Comparison of ENCODE assay signal across 1 cellular context in the genomic region with DNA sequence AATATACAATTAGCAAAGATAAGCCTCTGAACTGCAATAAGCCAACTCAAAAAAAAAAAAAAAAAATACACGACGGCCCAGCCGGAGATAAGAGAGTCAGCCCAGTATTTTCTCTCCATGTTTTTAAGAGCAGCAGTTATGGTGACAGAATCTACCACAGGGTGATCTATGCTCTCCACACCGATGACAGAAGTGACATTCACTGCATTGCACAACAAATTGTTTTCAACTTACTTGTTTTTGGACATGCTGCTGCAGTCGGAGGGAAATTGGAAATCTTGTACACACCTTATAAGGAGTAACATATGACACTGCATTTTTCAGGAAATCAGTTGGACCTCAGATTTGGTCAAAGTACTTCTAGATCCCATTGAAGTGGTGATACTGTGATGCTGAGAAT.
TF ChIP-seq lines count a peak whose summit lies in the region.

No MANE protein-coding gene starts in this region.

TF ChIP-seq in HepG2, 621 proteins besides CTCF, POLR2A, EP300 and RAD21 (continued from another document and continues in another):
- TF ChIP-seq, protein P1, sequence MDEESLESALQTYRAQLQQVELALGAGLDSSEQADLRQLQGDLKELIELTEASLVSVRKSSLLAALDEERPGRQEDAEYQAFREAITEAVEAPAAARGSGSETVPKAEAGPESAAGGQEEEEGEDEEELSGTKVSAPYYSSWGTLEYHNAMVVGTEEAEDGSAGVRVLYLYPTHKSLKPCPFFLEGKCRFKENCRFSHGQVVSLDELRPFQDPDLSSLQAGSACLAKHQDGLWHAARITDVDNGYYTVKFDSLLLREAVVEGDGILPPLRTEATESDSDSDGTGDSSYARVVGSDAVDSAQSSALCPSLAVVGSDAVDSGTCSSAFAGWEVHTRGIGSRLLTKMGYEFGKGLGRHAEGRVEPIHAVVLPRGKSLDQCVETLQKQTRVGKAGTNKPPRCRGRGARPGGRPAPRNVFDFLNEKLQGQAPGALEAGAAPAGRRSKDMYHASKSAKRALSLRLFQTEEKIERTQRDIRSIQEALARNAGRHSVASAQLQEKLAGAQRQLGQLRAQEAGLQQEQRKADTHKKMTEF (CRISPR knock-in tag; IDR thresholded peaks at IDR 0.05) = peak; percentile 73
- TF ChIP-seq ZNF558 (CRISPR knock-in tag; IDR thresholded peaks at IDR 0.05; ENCODE audit: borderline replicate concordance) = no peak
- TF ChIP-seq, protein P2, sequence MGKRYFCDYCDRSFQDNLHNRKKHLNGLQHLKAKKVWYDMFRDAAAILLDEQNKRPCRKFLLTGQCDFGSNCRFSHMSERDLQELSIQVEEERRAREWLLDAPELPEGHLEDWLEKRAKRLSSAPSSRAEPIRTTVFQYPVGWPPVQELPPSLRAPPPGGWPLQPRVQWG (CRISPR knock-in tag; IDR thresholded peaks at IDR 0.05; ENCODE audit: borderline replicate concordance, low read depth) = no peak
- TF ChIP-seq MEF2D (CRISPR knock-in tag; IDR thresholded peaks at IDR 0.05) = peak; percentile 70
- TF ChIP-seq, protein P3, sequence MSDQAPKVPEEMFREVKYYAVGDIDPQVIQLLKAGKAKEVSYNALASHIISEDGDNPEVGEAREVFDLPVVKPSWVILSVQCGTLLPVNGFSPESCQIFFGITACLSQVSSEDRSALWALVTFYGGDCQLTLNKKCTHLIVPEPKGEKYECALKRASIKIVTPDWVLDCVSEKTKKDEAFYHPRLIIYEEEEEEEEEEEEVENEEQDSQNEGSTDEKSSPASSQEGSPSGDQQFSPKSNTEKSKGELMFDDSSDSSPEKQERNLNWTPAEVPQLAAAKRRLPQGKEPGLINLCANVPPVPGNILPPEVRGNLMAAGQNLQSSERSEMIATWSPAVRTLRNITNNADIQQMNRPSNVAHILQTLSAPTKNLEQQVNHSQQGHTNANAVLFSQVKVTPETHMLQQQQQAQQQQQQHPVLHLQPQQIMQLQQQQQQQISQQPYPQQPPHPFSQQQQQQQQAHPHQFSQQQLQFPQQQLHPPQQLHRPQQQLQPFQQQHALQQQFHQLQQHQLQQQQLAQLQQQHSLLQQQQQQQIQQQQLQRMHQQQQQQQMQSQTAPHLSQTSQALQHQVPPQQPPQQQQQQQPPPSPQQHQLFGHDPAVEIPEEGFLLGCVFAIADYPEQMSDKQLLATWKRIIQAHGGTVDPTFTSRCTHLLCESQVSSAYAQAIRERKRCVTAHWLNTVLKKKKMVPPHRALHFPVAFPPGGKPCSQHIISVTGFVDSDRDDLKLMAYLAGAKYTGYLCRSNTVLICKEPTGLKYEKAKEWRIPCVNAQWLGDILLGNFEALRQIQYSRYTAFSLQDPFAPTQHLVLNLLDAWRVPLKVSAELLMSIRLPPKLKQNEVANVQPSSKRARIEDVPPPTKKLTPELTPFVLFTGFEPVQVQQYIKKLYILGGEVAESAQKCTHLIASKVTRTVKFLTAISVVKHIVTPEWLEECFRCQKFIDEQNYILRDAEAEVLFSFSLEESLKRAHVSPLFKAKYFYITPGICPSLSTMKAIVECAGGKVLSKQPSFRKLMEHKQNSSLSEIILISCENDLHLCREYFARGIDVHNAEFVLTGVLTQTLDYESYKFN (CRISPR knock-in tag; conservative IDR thresholded peaks at IDR 0.05) = peak; percentile 89
- no peak for TF ChIP-seq ZNF143 (CRISPR knock-in tag; IDR thresholded peaks at IDR 0.05)
- TF ChIP-seq ZNF768 (CRISPR knock-in tag; IDR thresholded peaks at IDR 0.05) = no peak
- peak; percentile 83; the same call in 1 of the 2 replicates for TF ChIP-seq ZNF644 (CRISPR knock-in tag; IDR thresholded peaks at IDR 0.05; ENCODE audit: low read depth)
- no peak; the same call in 1 of the 2 replicates for TF ChIP-seq ZNF431 (CRISPR knock-in tag; IDR thresholded peaks at IDR 0.05; ENCODE audit: borderline replicate concordance, low read depth)
- no peak for TF ChIP-seq ZNF20 (CRISPR knock-in tag; IDR thresholded peaks at IDR 0.05)
- no peak for TF ChIP-seq RBM22 (optimal IDR thresholded peaks at IDR 0.05; ENCODE audit: low read length)
- TF ChIP-seq NFIB (CRISPR knock-in tag; IDR thresholded peaks at IDR 0.05; ENCODE audit: borderline replicate concordance) = no peak
- TF ChIP-seq, protein P4, sequence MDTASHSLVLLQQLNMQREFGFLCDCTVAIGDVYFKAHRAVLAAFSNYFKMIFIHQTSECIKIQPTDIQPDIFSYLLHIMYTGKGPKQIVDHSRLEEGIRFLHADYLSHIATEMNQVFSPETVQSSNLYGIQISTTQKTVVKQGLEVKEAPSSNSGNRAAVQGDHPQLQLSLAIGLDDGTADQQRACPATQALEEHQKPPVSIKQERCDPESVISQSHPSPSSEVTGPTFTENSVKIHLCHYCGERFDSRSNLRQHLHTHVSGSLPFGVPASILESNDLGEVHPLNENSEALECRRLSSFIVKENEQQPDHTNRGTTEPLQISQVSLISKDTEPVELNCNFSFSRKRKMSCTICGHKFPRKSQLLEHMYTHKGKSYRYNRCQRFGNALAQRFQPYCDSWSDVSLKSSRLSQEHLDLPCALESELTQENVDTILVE (CRISPR knock-in tag; IDR thresholded peaks at IDR 0.05) = 0 out of 2 replicates have a peak, but pooled peaks have one; percentile 43
- TF ChIP-seq SMYD3 (CRISPR knock-in tag; IDR thresholded peaks at IDR 0.05) = peak; percentile 55; the same call in 1 of the 2 replicates
- TF ChIP-seq ZKSCAN1 (IDR thresholded peaks at IDR 0.05; ENCODE audit: low read length) = no peak
- TF ChIP-seq ZNF788 (CRISPR knock-in tag; IDR thresholded peaks at IDR 0.05; ENCODE audit: borderline replicate concordance) = no peak
- no peak for TF ChIP-seq ZNF432 (CRISPR knock-in tag; IDR thresholded peaks at IDR 0.05; ENCODE audit: borderline replicate concordance)
- no peak for TF ChIP-seq ZNF253 (CRISPR knock-in tag; IDR thresholded peaks at IDR 0.05; ENCODE audit: borderline replicate concordance)
- no peak for TF ChIP-seq XRCC5 (optimal IDR thresholded peaks at IDR 0.05; ENCODE audit: low read length)
- no peak for TF ChIP-seq ZNF550 (CRISPR knock-in tag; IDR thresholded peaks at IDR 0.05; ENCODE audit: borderline replicate concordance)
- TF ChIP-seq GPN1 (CRISPR knock-in tag; IDR thresholded peaks at IDR 0.05; ENCODE audit: borderline replicate concordance) = no peak
- TF ChIP-seq, protein P5, sequence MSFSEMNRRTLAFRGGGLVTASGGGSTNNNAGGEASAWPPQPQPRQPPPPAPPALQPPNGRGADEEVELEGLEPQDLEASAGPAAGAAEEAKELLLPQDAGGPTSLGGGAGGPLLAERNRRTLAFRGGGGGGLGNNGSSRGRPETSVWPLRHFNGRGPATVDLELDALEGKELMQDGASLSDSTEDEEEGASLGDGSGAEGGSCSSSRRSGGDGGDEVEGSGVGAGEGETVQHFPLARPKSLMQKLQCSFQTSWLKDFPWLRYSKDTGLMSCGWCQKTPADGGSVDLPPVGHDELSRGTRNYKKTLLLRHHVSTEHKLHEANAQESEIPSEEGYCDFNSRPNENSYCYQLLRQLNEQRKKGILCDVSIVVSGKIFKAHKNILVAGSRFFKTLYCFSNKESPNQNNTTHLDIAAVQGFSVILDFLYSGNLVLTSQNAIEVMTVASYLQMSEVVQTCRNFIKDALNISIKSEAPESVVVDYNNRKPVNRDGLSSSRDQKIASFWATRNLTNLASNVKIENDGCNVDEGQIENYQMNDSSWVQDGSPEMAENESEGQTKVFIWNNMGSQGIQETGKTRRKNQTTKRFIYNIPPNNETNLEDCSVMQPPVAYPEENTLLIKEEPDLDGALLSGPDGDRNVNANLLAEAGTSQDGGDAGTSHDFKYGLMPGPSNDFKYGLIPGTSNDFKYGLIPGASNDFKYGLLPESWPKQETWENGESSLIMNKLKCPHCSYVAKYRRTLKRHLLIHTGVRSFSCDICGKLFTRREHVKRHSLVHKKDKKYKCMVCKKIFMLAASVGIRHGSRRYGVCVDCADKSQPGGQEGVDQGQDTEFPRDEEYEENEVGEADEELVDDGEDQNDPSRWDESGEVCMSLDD (CRISPR knock-in tag; IDR thresholded peaks at IDR 0.05; ENCODE audit: borderline replicate concordance) = no peak
- TF ChIP-seq RXRA (CRISPR knock-in tag; IDR thresholded peaks at IDR 0.05) = no peak
- TF ChIP-seq, protein P6, sequence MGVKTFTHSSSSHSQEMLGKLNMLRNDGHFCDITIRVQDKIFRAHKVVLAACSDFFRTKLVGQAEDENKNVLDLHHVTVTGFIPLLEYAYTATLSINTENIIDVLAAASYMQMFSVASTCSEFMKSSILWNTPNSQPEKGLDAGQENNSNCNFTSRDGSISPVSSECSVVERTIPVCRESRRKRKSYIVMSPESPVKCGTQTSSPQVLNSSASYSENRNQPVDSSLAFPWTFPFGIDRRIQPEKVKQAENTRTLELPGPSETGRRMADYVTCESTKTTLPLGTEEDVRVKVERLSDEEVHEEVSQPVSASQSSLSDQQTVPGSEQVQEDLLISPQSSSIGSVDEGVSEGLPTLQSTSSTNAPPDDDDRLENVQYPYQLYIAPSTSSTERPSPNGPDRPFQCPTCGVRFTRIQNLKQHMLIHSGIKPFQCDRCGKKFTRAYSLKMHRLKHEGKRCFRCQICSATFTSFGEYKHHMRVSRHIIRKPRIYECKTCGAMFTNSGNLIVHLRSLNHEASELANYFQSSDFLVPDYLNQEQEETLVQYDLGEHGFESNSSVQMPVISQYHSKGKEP (CRISPR knock-in tag; IDR thresholded peaks at IDR 0.05) = no peak
- TF ChIP-seq, protein P7, sequence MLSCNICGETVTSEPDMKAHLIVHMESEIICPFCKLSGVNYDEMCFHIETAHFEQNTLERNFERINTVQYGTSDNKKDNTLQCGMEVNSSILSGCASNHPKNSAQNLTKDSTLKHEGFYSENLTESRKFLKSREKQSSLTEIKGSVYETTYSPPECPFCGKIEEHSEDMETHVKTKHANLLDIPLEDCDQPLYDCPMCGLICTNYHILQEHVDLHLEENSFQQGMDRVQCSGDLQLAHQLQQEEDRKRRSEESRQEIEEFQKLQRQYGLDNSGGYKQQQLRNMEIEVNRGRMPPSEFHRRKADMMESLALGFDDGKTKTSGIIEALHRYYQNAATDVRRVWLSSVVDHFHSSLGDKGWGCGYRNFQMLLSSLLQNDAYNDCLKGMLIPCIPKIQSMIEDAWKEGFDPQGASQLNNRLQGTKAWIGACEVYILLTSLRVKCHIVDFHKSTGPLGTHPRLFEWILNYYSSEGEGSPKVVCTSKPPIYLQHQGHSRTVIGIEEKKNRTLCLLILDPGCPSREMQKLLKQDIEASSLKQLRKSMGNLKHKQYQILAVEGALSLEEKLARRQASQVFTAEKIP (CRISPR knock-in tag; IDR thresholded peaks at IDR 0.05; ENCODE audit: borderline replicate concordance) = no peak
- no peak for TF ChIP-seq ZNF274 (CRISPR knock-in tag; IDR thresholded peaks at IDR 0.05)
- no peak for TF ChIP-seq ZSCAN21 (CRISPR knock-in tag; IDR thresholded peaks at IDR 0.05; ENCODE audit: borderline replicate concordance)
- TF ChIP-seq, protein P8, sequence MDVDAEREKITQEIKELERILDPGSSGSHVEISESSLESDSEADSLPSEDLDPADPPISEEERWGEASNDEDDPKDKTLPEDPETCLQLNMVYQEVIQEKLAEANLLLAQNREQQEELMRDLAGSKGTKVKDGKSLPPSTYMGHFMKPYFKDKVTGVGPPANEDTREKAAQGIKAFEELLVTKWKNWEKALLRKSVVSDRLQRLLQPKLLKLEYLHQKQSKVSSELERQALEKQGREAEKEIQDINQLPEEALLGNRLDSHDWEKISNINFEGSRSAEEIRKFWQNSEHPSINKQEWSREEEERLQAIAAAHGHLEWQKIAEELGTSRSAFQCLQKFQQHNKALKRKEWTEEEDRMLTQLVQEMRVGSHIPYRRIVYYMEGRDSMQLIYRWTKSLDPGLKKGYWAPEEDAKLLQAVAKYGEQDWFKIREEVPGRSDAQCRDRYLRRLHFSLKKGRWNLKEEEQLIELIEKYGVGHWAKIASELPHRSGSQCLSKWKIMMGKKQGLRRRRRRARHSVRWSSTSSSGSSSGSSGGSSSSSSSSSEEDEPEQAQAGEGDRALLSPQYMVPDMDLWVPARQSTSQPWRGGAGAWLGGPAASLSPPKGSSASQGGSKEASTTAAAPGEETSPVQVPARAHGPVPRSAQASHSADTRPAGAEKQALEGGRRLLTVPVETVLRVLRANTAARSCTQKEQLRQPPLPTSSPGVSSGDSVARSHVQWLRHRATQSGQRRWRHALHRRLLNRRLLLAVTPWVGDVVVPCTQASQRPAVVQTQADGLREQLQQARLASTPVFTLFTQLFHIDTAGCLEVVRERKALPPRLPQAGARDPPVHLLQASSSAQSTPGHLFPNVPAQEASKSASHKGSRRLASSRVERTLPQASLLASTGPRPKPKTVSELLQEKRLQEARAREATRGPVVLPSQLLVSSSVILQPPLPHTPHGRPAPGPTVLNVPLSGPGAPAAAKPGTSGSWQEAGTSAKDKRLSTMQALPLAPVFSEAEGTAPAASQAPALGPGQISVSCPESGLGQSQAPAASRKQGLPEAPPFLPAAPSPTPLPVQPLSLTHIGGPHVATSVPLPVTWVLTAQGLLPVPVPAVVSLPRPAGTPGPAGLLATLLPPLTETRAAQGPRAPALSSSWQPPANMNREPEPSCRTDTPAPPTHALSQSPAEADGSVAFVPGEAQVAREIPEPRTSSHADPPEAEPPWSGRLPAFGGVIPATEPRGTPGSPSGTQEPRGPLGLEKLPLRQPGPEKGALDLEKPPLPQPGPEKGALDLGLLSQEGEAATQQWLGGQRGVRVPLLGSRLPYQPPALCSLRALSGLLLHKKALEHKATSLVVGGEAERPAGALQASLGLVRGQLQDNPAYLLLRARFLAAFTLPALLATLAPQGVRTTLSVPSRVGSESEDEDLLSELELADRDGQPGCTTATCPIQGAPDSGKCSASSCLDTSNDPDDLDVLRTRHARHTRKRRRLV (CRISPR knock-in tag; IDR thresholded peaks at IDR 0.05) = no peak
- TF ChIP-seq SRF (IDR thresholded peaks at IDR 0.05; ENCODE audit: low read depth, low read length) = peak; percentile 91
- TF ChIP-seq NFKB2 (CRISPR knock-in tag; IDR thresholded peaks at IDR 0.05; ENCODE audit: borderline replicate concordance) = no peak
- TF ChIP-seq, protein P9, sequence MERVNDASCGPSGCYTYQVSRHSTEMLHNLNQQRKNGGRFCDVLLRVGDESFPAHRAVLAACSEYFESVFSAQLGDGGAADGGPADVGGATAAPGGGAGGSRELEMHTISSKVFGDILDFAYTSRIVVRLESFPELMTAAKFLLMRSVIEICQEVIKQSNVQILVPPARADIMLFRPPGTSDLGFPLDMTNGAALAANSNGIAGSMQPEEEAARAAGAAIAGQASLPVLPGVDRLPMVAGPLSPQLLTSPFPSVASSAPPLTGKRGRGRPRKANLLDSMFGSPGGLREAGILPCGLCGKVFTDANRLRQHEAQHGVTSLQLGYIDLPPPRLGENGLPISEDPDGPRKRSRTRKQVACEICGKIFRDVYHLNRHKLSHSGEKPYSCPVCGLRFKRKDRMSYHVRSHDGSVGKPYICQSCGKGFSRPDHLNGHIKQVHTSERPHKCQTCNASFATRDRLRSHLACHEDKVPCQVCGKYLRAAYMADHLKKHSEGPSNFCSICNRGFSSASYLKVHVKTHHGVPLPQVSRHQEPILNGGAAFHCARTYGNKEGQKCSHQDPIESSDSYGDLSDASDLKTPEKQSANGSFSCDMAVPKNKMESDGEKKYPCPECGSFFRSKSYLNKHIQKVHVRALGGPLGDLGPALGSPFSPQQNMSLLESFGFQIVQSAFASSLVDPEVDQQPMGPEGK (CRISPR knock-in tag; IDR thresholded peaks at IDR 0.05) = 0 out of 2 replicates have a peak, but pooled peaks have one; percentile 24
- no peak for TF ChIP-seq PCBP2 (optimal IDR thresholded peaks at IDR 0.05; ENCODE audit: low read depth, low read length, poor library complexity, severe bottlenecking)
- no peak for TF ChIP-seq ZNF367 (CRISPR knock-in tag; IDR thresholded peaks at IDR 0.05; ENCODE audit: borderline replicate concordance)
- TF ChIP-seq ZNF572 (CRISPR knock-in tag; IDR thresholded peaks at IDR 0.05) = no peak
- peak; percentile 72 for TF ChIP-seq ELF3 (CRISPR knock-in tag; IDR thresholded peaks at IDR 0.05)
- TF ChIP-seq IRF2 (CRISPR knock-in tag; IDR thresholded peaks at IDR 0.05) = peak; percentile 83; the same call in 1 of the 2 replicates
